In the genomic region with DNA sequence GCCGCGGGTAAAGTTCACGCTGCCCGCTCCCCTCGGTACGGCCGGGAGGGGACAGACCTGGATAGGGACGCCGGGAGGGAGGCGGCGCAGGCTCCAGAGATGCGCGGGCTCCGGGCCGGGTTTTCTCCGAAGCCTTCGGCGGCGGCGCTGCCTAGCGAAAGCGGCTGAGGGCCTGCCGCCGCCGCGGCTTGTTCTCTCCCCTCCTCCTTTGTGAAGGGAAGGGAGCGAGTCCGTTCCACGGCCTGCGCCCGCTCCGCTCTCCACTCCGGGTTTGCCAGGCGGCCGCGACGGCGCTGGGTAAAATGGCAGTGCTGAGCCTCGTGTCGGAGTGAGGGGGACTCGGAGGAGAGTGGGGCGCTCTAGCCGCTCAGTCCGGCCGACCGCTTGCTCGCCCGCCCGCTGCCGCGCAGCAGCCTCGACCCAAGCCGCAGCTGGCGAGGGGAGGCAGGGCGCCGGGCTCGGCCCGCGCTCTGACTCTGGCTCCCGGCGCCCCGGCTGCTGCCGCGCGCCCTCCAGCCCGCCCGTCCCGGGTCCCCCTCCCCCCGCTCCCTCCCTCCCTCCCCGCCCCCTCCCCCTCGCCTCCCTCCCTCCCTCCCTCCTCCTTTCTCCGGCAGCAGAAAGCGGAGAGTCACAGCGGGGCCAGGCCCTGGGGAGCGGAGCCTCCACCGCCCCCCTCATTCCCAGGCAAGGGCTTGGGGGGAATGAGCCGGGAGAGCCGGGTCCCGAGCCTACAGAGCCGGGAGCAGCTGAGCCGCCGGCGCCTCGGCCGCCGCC, we compare ENCODE assay signal across 8 cellular contexts. TPM values are rescaled to one million over a fixed set of nuclear protein-coding genes. Genes with fewer than 3 reads are reported as not detected.
DNase-seq lines count a peak whose midpoint lies in the region; ATAC-seq and TF ChIP-seq lines count a peak whose summit lies in the region.

A gene (plus strand): TSS at position 599 of the 774 bp plus-strand sequence. CDS start 389 bp downstream, outside the sequence.

- POLR2A ChIA-PET in A673 (lab: Charles Lee; ENCODE audit: low non-redundant PET) = no interaction called here

- H3K9ac ChIP-seq in skeletal muscle satellite cell (ENCODE audit: low read depth, low read length) = peak within 1 kb of the TSS; percentile 90

- intact Hi-C loops in A673 (cut with micrococcal nuclease; ENCODE audit: unreplicated experiment) = loop anchor here (5.0 kb wide), 1 partner anchor 92 kb away; a partner anchor contains a TSS
- intact Hi-C loops in breast epithelium (cut with DNase I; ENCODE audit: low total_unique reads) = loop anchor here (5.0 kb wide), 1 partner anchor 92 kb away; a partner anchor contains a TSS

- no peaks in the 10 kb centered on the region for H3K27me3 ChIP-seq in A673 (replicated peaks; ENCODE audit: insufficient read depth, low read depth, low read length, poor library complexity)
- H3K27me3 ChIP-seq in breast epithelium = no peaks in the 10 kb centered on the region
- H3K27me3 ChIP-seq in skeletal muscle satellite cell (ENCODE audit: control insufficient read depth, insufficient read depth, low read length) = no peaks in the 10 kb centered on the region

- H3K4me2 ChIP-seq in skeletal muscle satellite cell (ENCODE audit: low read length) = peak within 1 kb of the TSS; percentile 88

- peak; percentile 29 for ATAC-seq in GM18870 (IDR thresholded peaks at IDR 0.05; ENCODE audit: unreplicated experiment)
- ATAC-seq in HG03159 (IDR thresholded peaks at IDR 0.05; ENCODE audit: unreplicated experiment) = peak; percentile 42

- peak within 1 kb of the TSS; percentile 97 for H3K27ac ChIP-seq in A673 (ENCODE audit: low read depth, low read length, poor library complexity, severe bottlenecking)
- H3K27ac ChIP-seq in breast epithelium = peak within 1 kb of the TSS; percentile 98 to 99

- DNase-seq in A673 (ENCODE audit: low spot score) (peak; percentile 98), NCI-H226 (peak; percentile 94), breast epithelium (ENCODE audit: low spot score in 2 of 2) (peak; percentile 95)

- no peak for TF ChIP-seq CTCF in A673 (conservative IDR thresholded peaks at IDR 0.05; ENCODE audit: low read depth, low read length)
- TF ChIP-seq CTCF in WI38 (IDR thresholded peaks at IDR 0.05; ENCODE audit: low read depth, low read length) = no peak
- TF ChIP-seq CTCF in breast epithelium (IDR thresholded peaks at IDR 0.05) = peak in 1 of 3 donors; percentile 23

- H3K9me3 ChIP-seq in A673 (ENCODE audit: low read depth, low read length, poor library complexity, severe bottlenecking) (no peaks in the 10 kb centered on the region), breast epithelium (no peaks in the 10 kb centered on the region), iPS-18c (ENCODE audit: control insufficient read depth, insufficient read depth, low read length) (no peaks in the 10 kb centered on the region), skeletal muscle satellite cell (replicated peaks; ENCODE audit: low read length) (no peaks in the 10 kb centered on the region)

- H3K36me3 ChIP-seq in A673 (ENCODE audit: insufficient read depth, low read length, poor library complexity, severe bottlenecking) (no peaks in the 10 kb centered on the region), breast epithelium (no peaks in the 10 kb centered on the region), skeletal muscle satellite cell (ENCODE audit: insufficient read depth, low read length) (no peaks in the 10 kb centered on the region)

- CTCF ChIA-PET in A673 (lab: Charles Lee) = no interaction called here

- peak; percentile 78 for TF ChIP-seq POLR2A in breast epithelium (IDR thresholded peaks at IDR 0.05)

- H3K4me1 ChIP-seq in A673 (ENCODE audit: insufficient read depth, low read length, poor library complexity, severe bottlenecking) = peaks cover 54% of the 10 kb centered on the region
- H3K4me1 ChIP-seq in breast epithelium = peaks cover 20 to 21% of the 10 kb centered on the region in 2 donors
- peaks cover 46% of the 10 kb centered on the region for H3K4me1 ChIP-seq in skeletal muscle satellite cell (ENCODE audit: control insufficient read depth, insufficient read depth, low read length)

- no TSS peak for BruUV-seq in A673 (replicated peaks; lab: Mats Ljungman, UMichigan)

- H3K4me3 ChIP-seq in A673 (ENCODE audit: low read depth, low read length, poor library complexity, severe bottlenecking) (peak within 1 kb of the TSS; percentile 84), WI38 (ENCODE audit: low read depth, low read length) (peak within 1 kb of the TSS; percentile 79), breast epithelium (peak within 1 kb of the TSS; percentile 89 to 95 (median 93)), iPS-18c (ENCODE audit: insufficient read depth, low read depth, low read length) (peak within 1 kb of the TSS; percentile 73), skeletal muscle satellite cell (ENCODE audit: low read length) (peak within 1 kb of the TSS; percentile 85)

RNA-seq across cellular contexts. Expression of the gene that starts here (rescaled TPM):
- total RNA-seq in A673 (2021) = 120 and 123 TPM in 2 replicates
- total RNA-seq in breast epithelium = 10 to 100 TPM; 32.8 to 41.9 (median 35.4) TPM
- total RNA-seq in skeletal muscle satellite cell (2012; rRNA removed) = 16.8 and 18.0 TPM in 2 replicates

Comparison
In these comparisons a context has a peak if more than half of its experiments do, and no peak if none do; other contexts are left out.
1. Peak in every context shown above with its lines: DNase-seq, ATAC-seq, H3K4me3 ChIP-seq and H3K27ac ChIP-seq.